8 cellular contexts compared by ENCODE assay signal in genomic region chr10:47461261-47461687, GRCh38. TPM values are rescaled to one million over a fixed set of nuclear protein-coding genes. Genes with fewer than 3 reads are reported as not detected.
DNase-seq lines count a peak whose midpoint lies in the region; ATAC-seq, FAIRE-seq and TF ChIP-seq lines count a peak whose summit lies in the region.
"Not testable (repeated sequence)": the region's sequence is repeated elsewhere in the genome, so short reads cannot be mapped to it uniquely, and the experiment has no call there.

No MANE protein-coding gene starts in this region.

- DNase-seq in ACHN (peak; percentile 74), LHCN-M2 (ENCODE audit: low read depth) (peak; percentile 33), retinal pigment epithelial cell (ENCODE audit: low read depth) (peak; percentile 36)
- not testable (repeated sequence) for DNase-seq in RWPE2 (ENCODE audit: low spot score); HepG2 (ENCODE audit: low spot score)

- H3K27ac Mint-ChIP-seq in activated naive CD4-positive, alpha-beta T cell treated with anti-CD3 and anti-CD28 coated beads, Interleukin-2, amount 50 U/mL, for 24 hours, result not testable (repeated sequence)

- TF ChIP-seq POLR2A in HepG2 (IDR thresholded peaks at IDR 0.05; ENCODE audit: insufficient read depth in 1 of 2, low read depth in 2 of 2, low read length in 2 of 2), result not testable (repeated sequence)

- H3K4me1 Mint-ChIP-seq in activated naive CD4-positive, alpha-beta T cell treated with anti-CD3 and anti-CD28 coated beads, Interleukin-2, amount 50 U/mL, for 24 hours, result not testable (repeated sequence)

- not testable (repeated sequence) for H3K36me3 Mint-ChIP-seq in activated naive CD4-positive, alpha-beta T cell treated with anti-CD3 and anti-CD28 coated beads, Interleukin-2, amount 50 U/mL, for 24 hours

- BruUV-seq in HepG2 (replicated peaks; lab: Mats Ljungman, UMichigan), result not testable (repeated sequence)

- not testable (repeated sequence) for H3K36me3 ChIP-seq in RWPE2 (ENCODE audit: low read depth); HepG2 (replicated peaks in 1 of 2; ENCODE audit: control insufficient read depth in 1 of 2, insufficient read depth in 2 of 2, low read length in 2 of 2)

- peak overlapping the region; percentile 23 for H3K4me3 Mint-ChIP-seq in activated naive CD4-positive, alpha-beta T cell treated with anti-CD3 and anti-CD28 coated beads, Interleukin-2, amount 50 U/mL, for 24 hours

- H3K27ac ChIP-seq in RWPE2 (ENCODE audit: poor library complexity, severe bottlenecking), result peak overlapping the region; percentile 68
- H3K27ac ChIP-seq in HepG2 (ENCODE audit: extremely low read length, insufficient read depth, low read length), result not testable (repeated sequence)

- not testable (repeated sequence) for FAIRE-seq in HepG2 (lab: Jason Lieb, UNC)

- not testable (repeated sequence) for H4K20me1 ChIP-seq in HepG2 (ENCODE audit: insufficient read depth, low read length)

- not testable (repeated sequence) for TF ChIP-seq EP300 in HepG2 (IDR thresholded peaks at IDR 0.05; ENCODE audit: low read depth in 2 of 2, low read length in 2 of 2); HepG2 (CRISPR knock-in tag; IDR thresholded peaks at IDR 0.05; ENCODE audit: borderline replicate concordance)

- H3K9me3 Mint-ChIP-seq in activated naive CD4-positive, alpha-beta T cell treated with anti-CD3 and anti-CD28 coated beads, Interleukin-2, amount 50 U/mL, for 24 hours, result not testable (repeated sequence)

- not testable (repeated sequence) for H3K9me3 ChIP-seq in RWPE2 (ENCODE audit: severe bottlenecking); HepG2 (ENCODE audit: low read length)

- H3K9ac ChIP-seq in HepG2 (ENCODE audit: insufficient read depth, low read depth, low read length), result not testable (repeated sequence)

- not testable (repeated sequence) for H3K27me3 ChIP-seq in RWPE2 (ENCODE audit: insufficient read depth, poor library complexity, severe bottlenecking); HepG2 (ENCODE audit: control insufficient read depth in 1 of 2, insufficient read depth in 2 of 2, low read length in 2 of 2)

- H3K79me2 ChIP-seq in HepG2 (ENCODE audit: insufficient read depth, low read length), result not testable (repeated sequence)

- intact Hi-C loops in HepG2 (cut with micrococcal nuclease; ENCODE audit: unreplicated experiment), result not testable (repeated sequence)

- not testable (repeated sequence) for H3K4me1 ChIP-seq in RWPE2 (ENCODE audit: insufficient read depth, poor library complexity, severe bottlenecking)
- H3K4me1 ChIP-seq in HepG2 (ENCODE audit: insufficient read depth, low read length), result peaks cover 22% of the 10 kb centered on the region

- not testable (repeated sequence) for H3K27me3 Mint-ChIP-seq in activated naive CD4-positive, alpha-beta T cell treated with anti-CD3 and anti-CD28 coated beads, Interleukin-2, amount 50 U/mL, for 24 hours

- peak; percentile 37 for TF ChIP-seq CTCF in RWPE2 (IDR thresholded peaks at IDR 0.05; ENCODE audit: poor library complexity, severe bottlenecking)
- peak; percentile 27; the same call in 1 of the 2 replicates for TF ChIP-seq CTCF in HepG2 (CRISPR knock-in tag; IDR thresholded peaks at IDR 0.05)
- peak; percentile 17 for TF ChIP-seq CTCF in retinal pigment epithelial cell (conservative IDR thresholded peaks at IDR 0.05; ENCODE audit: low read depth, low read length)

- H2AFZ ChIP-seq in HepG2 (ENCODE audit: low read length), result not testable (repeated sequence)

- not testable (repeated sequence) for TF ChIP-seq RAD21 in HepG2 (CRISPR knock-in tag; IDR thresholded peaks at IDR 0.05)

- 0% methylated on average over 3 of the region's 37 CpGs for WGBS in HepG2 (ENCODE audit: low lambda C conversion rate)

- in situ Hi-C loops in ACHN (cut with HindIII; ENCODE audit: low pct_ligation_motif_present, low pct_unique_long_range_greater_than_20kb, low sequenced_read_pairs); HepG2 (cut with HindIII; ENCODE audit: extremely low pct_ligation_motif_present, low pct_unique_long_range_greater_than_20kb): not testable (repeated sequence)

- H3K4me3 ChIP-seq in RWPE2 (ENCODE audit: severe bottlenecking), result not testable (repeated sequence)
- H3K4me3 ChIP-seq in HepG2 (replicated peaks in 1 of 3; ENCODE audit: insufficient read depth in 1 of 3, low read depth in 2 of 3, low read length in 3 of 3) (peak overlapping the region in 2 of 3 experiments; percentile 15 to 38; a peak in 3 of 6 replicates), retinal pigment epithelial cell (ENCODE audit: low read length) (peak overlapping the region; percentile 15)

- ATAC-seq in GM19351 (IDR thresholded peaks at IDR 0.05; ENCODE audit: unreplicated experiment) (peak; percentile 76), RWPE2 (ENCODE audit: low read depth) (peak; percentile 21), esophagus mucosa (peak; percentile 68), HepG2 (peak; percentile 78)

- POLR2A ChIA-PET in HepG2 (lab: Yijun Ruan, JAX), result not testable (repeated sequence)

- CTCF ChIA-PET in HepG2 (lab: Yijun Ruan, JAX; ENCODE audit: low intra/inter-chr PET ratio, low total read pairs), result not testable (repeated sequence)

- H3K4me2 ChIP-seq in HepG2 (ENCODE audit: low read depth, low read length), result peak overlapping the region; percentile 59

TF ChIP-seq in HepG2, 621 proteins besides CTCF, POLR2A, EP300 and RAD21 (continues in another document):
- peak; percentile 18; the same call in 1 of the 2 replicates for TF ChIP-seq GABPB1 (CRISPR knock-in tag; IDR thresholded peaks at IDR 0.05)
- TF ChIP-seq HNRNPLL (IDR thresholded peaks at IDR 0.05; ENCODE audit: low read depth, low read length, poor library complexity, severe bottlenecking), result peak; percentile 19
- peak; percentile 28 for TF ChIP-seq STAG1 (CRISPR knock-in tag; IDR thresholded peaks at IDR 0.05)
- 0 out of 2 replicates have a peak, but pooled peaks have one; percentile 45 for TF ChIP-seq ZNF121 (CRISPR knock-in tag; IDR thresholded peaks at IDR 0.05)

RNA-seq across cellular contexts. Expression of gene ANXA8, which starts 22.6 kb away (rescaled TPM):
- total RNA-seq in LHCN-M2 (2014; rRNA removed) (not detected in 2 replicates), esophagus mucosa (203 TPM), HepG2 (2016; rRNA removed; fragmentation: Illumina TruSeq; extraction: Trizol) (not detected in 2 replicates)
- polyA plus RNA-seq in LHCN-M2 (2012), result not detected
- not detected in 2 replicates for total RNA-seq in HepG2 (2016; cell fraction: cytosol; rRNA removed; fragmentation: Illumina TruSeq; extraction: Trizol; ENCODE audit: low read depth)
- total RNA-seq in HepG2 (2016; cell fraction: insoluble cytoplasmic fraction; rRNA removed; fragmentation: Illumina TruSeq; extraction: Trizol), result 0.09 TPM in 1 of 2 replicates, not detected in the other
- 0.10 TPM in 1 of 2 replicates, not detected in the other for total RNA-seq in HepG2 (2016; cell fraction: membrane; rRNA removed; fragmentation: Illumina TruSeq; extraction: Trizol)
- total RNA-seq in HepG2 (2016; cell fraction: nucleus; rRNA removed; fragmentation: Illumina TruSeq; extraction: Trizol), result not detected in 2 replicates
- not detected in 2 replicates for polyA plus RNA-seq in HepG2 (2011; rRNA removed)
- polyA plus RNA-seq in HepG2 (2011; cell fraction: cytosol; rRNA removed), result not detected in 2 replicates
- polyA plus RNA-seq in HepG2 (2011; cell fraction: nucleus; rRNA removed), result 0.09 and 0.11 TPM in 2 replicates
- not detected in 2 replicates for polyA plus RNA-seq in HepG2 (2012)
- not detected in 2 replicates for polyA plus RNA-seq in HepG2 (2016; cell fraction: cytosol; fragmentation: Illumina TruSeq; extraction: Trizol; ENCODE audit: low read depth)
- polyA plus RNA-seq in HepG2 (2016; cell fraction: insoluble cytoplasmic fraction; fragmentation: Illumina TruSeq; extraction: Trizol; ENCODE audit: low read depth), result not detected in 2 replicates
- polyA plus RNA-seq in HepG2 (2016; cell fraction: membrane; fragmentation: Illumina TruSeq; extraction: Trizol; ENCODE audit: low read depth), result not detected in 2 replicates
- polyA plus RNA-seq in HepG2 (2016; cell fraction: nucleus; fragmentation: Illumina TruSeq; extraction: Trizol; ENCODE audit: insufficient read depth, low read depth), result not detected in 2 replicates
- polyA minus RNA-seq in HepG2 (2011; rRNA and poly(A)+ RNA removed; ENCODE audit: low replicate concordance), result 44.5 TPM in 1 of 2 replicates, not detected in the other
- polyA minus RNA-seq in HepG2 (2011; cell fraction: cytosol; rRNA and poly(A)+ RNA removed), result not detected in 2 replicates
- not detected in 2 replicates for polyA minus RNA-seq in HepG2 (2011; cell fraction: nucleus; rRNA and poly(A)+ RNA removed)

RNA-seq across cellular contexts. Expression of gene FAM25G, which starts 30.2 kb away (rescaled TPM):
- not detected in 2 replicates for total RNA-seq in LHCN-M2 (2014; rRNA removed)
- polyA plus RNA-seq in LHCN-M2 (2012), result not detected
- total RNA-seq in esophagus mucosa, result 3.4 TPM
- not detected in 2 replicates for total RNA-seq in HepG2 (2016; rRNA removed; fragmentation: Illumina TruSeq; extraction: Trizol)
- total RNA-seq in HepG2 (2016; cell fraction: cytosol; rRNA removed; fragmentation: Illumina TruSeq; extraction: Trizol; ENCODE audit: low read depth), result not detected in 2 replicates
- total RNA-seq in HepG2 (2016; cell fraction: insoluble cytoplasmic fraction; rRNA removed; fragmentation: Illumina TruSeq; extraction: Trizol), result not detected in 2 replicates
- total RNA-seq in HepG2 (2016; cell fraction: membrane; rRNA removed; fragmentation: Illumina TruSeq; extraction: Trizol), result not detected in 2 replicates
- total RNA-seq in HepG2 (2016; cell fraction: nucleus; rRNA removed; fragmentation: Illumina TruSeq; extraction: Trizol), result not detected in 2 replicates
- polyA plus RNA-seq in HepG2 (2011; rRNA removed), result not detected in 2 replicates
- polyA plus RNA-seq in HepG2 (2011; cell fraction: cytosol; rRNA removed), result not detected in 2 replicates
- polyA plus RNA-seq in HepG2 (2011; cell fraction: nucleus; rRNA removed), result not detected in 2 replicates
- not detected in 2 replicates for polyA plus RNA-seq in HepG2 (2012)
- not detected in 2 replicates for polyA plus RNA-seq in HepG2 (2016; cell fraction: cytosol; fragmentation: Illumina TruSeq; extraction: Trizol; ENCODE audit: low read depth)
- polyA plus RNA-seq in HepG2 (2016; cell fraction: insoluble cytoplasmic fraction; fragmentation: Illumina TruSeq; extraction: Trizol; ENCODE audit: low read depth), result not detected in 2 replicates
- not detected in 2 replicates for polyA plus RNA-seq in HepG2 (2016; cell fraction: membrane; fragmentation: Illumina TruSeq; extraction: Trizol; ENCODE audit: low read depth)
- not detected in 2 replicates for polyA plus RNA-seq in HepG2 (2016; cell fraction: nucleus; fragmentation: Illumina TruSeq; extraction: Trizol; ENCODE audit: insufficient read depth, low read depth)
- not detected in 2 replicates for polyA minus RNA-seq in HepG2 (2011; rRNA and poly(A)+ RNA removed; ENCODE audit: low replicate concordance)
- polyA minus RNA-seq in HepG2 (2011; cell fraction: cytosol; rRNA and poly(A)+ RNA removed), result not detected in 2 replicates
- not detected in 2 replicates for polyA minus RNA-seq in HepG2 (2011; cell fraction: nucleus; rRNA and poly(A)+ RNA removed)

Comparison
In these comparisons a context has a peak if more than half of its experiments do, and no peak if none do; other contexts are left out.
1. ATAC-seq: peak in every context shown above with its lines; median percentile 78 in HepG2; 76 in GM19351; 68 in esophagus mucosa; 21 in RWPE2.
2. RNA of gene ANXA8, which starts 22.6 kb away (total RNA-seq): 203 TPM in esophagus mucosa (single experiment); 0.09 to 0.10 TPM in HepG2 and not detected in LHCN-M2; every median in the first group is over 100 times any median in the second.
3. Peak in every context shown above with its lines, with median percentiles within 50 percentile points of each other: CTCF ChIP-seq.